1 cellular context compared by ENCODE assay signal in the genomic region with DNA sequence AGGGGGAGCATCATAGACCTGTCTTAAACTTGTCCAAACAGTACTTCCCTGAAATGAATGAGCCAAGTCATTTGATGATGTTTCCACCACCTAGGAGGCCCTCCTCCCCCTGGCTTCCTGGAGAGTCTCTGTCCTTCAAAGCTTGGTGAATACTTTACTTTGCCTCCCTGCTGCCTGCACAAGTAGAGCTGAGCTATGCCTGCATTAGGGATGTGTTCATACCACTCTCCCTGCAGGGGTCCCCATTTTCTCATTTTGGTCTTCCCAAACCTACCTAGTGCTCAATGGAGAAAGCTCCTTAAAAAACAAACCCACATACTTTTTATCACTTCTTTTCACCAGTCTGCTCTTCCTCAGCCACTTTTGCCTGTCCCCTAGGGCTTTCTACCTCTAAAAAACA.
TF ChIP-seq lines count a peak whose summit lies in the region.

No MANE protein-coding gene starts in this region.

TF ChIP-seq in HCT116, 20 proteins besides CTCF, POLR2A, EP300 and RAD21 (continued from another document):
- TF ChIP-seq, protein P1, sequence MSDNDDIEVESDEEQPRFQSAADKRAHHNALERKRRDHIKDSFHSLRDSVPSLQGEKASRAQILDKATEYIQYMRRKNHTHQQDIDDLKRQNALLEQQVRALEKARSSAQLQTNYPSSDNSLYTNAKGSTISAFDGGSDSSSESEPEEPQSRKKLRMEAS (IDR thresholded peaks at IDR 0.05): no peak
- TF ChIP-seq SRF (IDR thresholded peaks at IDR 0.05; ENCODE audit: low read depth) (no peak), CEBPB (IDR thresholded peaks at IDR 0.05; ENCODE audit: low read depth) (no peak), ZBTB33 (IDR thresholded peaks at IDR 0.05; ENCODE audit: extremely low read depth, insufficient replicate concordance, low read length) (no peak), YY1 (IDR thresholded peaks at IDR 0.05; ENCODE audit: extremely low read depth, insufficient replicate concordance, low read depth, low read length) (no peak), REST (IDR thresholded peaks at IDR 0.05; ENCODE audit: low read depth) (no peak), TCF7L2 (IDR thresholded peaks at IDR 0.05; ENCODE audit: borderline replicate concordance, extremely low read depth, insufficient read depth, insufficient read length) (no peak), SP1 (IDR thresholded peaks at IDR 0.05; ENCODE audit: low read depth) (no peak), CBX3 (IDR thresholded peaks at IDR 0.05; ENCODE audit: low read depth) (no peak), ZNF274 (IDR thresholded peaks at IDR 0.05; ENCODE audit: low read depth, low read length) (no peak), EZH2phosphoT487 (IDR thresholded peaks at IDR 0.05; ENCODE audit: borderline replicate concordance) (no peak), ZFX (IDR thresholded peaks at IDR 0.05) (no peak)
